ENCODE assay signal across 18 cellular contexts in genomic region chr1:94677087-94677486, GRCh38.
A peak's percentile ranks its signal among the peaks of the same experiment; 100 is the strongest.
DNase-seq lines count a peak whose midpoint lies in the region; ATAC-seq and TF ChIP-seq lines count a peak whose summit lies in the region.
"Had no signal": no experiment of that assay in that cellular context is flagged by ENCODE, and none has a peak within 500 bp of the region (broad histone marks: within the 10 kb centered on the region; RNA-seq: fewer than 3 reads in every experiment).

No MANE protein-coding gene starts in this region.

- no peaks in the 10 kb centered on the region for H3K36me3 ChIP-seq in IMR-90 (ENCODE audit: control insufficient read depth, insufficient read depth, low read length)
- H3K36me3 ChIP-seq in duodenal mucosa (ENCODE audit: control insufficient read depth in 1 of 2, insufficient read depth in 2 of 2, low read length in 2 of 2): no peaks in the 10 kb centered on the region
- H3K36me3 ChIP-seq in muscle layer of duodenum (ENCODE audit: control insufficient read depth in 1 of 2, insufficient read depth in 2 of 2, low read length in 2 of 2): no peaks in the 10 kb centered on the region
- H3K36me3 ChIP-seq in transverse colon: no peaks in the 10 kb centered on the region

- H3K79me1 ChIP-seq in IMR-90 (ENCODE audit: low read depth in 1 of 2, low read length in 2 of 2): 0 out of 4 replicates have a peak, but pooled peaks cover 0 to 7% of the 10 kb centered on the region in 2 experiments

- no peak overlapping the region for H3K9ac ChIP-seq in IMR-90 (ENCODE audit: low read depth, low read length)
- H3K9ac ChIP-seq in duodenal mucosa (ENCODE audit: low read depth in 1 of 2, low read length in 2 of 2): peak overlapping the region in 1 of 2 donors; percentile 20

- no peaks in the 10 kb centered on the region for H3K27me3 ChIP-seq in IMR-90 (ENCODE audit: control insufficient read depth, insufficient read depth, low read length)
- H3K27me3 ChIP-seq in duodenal mucosa (ENCODE audit: control insufficient read depth in 1 of 2, insufficient read depth in 2 of 2, low read length in 2 of 2): no peaks in the 10 kb centered on the region
- no peaks in the 10 kb centered on the region for H3K27me3 ChIP-seq in muscle layer of duodenum (ENCODE audit: low read depth, low read length)
- no peaks in the 10 kb centered on the region for H3K27me3 ChIP-seq in transverse colon

- H3K4me3 ChIP-seq in IMR-90 (ENCODE audit: insufficient read depth, low read depth, low read length) (no peak overlapping the region), duodenal mucosa (ENCODE audit: low read depth in 1 of 2, low read length in 2 of 2) (no peak overlapping the region), muscle layer of duodenum (ENCODE audit: low read depth in 1 of 2, low read length in 2 of 2) (no peak overlapping the region), transverse colon (no peak overlapping the region)

- peak overlapping the region; percentile 84; the same call in 2 of the 3 replicates for H2BK15ac ChIP-seq in IMR-90 (ENCODE audit: low read depth, low read length)

- ATAC-seq in IMR-90 (ENCODE audit: low read depth) (no peak), HG03354 (IDR thresholded peaks at IDR 0.05; ENCODE audit: poor library complexity, severe bottlenecking, unreplicated experiment) (no peak), HG03432 (IDR thresholded peaks at IDR 0.05; ENCODE audit: unreplicated experiment) (no peak)
- ATAC-seq: SK-N-SH treated with all-trans-retinoic acid at 6 μM for 48 hours had no signal

- H3K4me1 ChIP-seq in IMR-90 (ENCODE audit: control insufficient read depth, insufficient read depth, low read length): peaks cover 10% of the 10 kb centered on the region
- H3K4me1 ChIP-seq in duodenal mucosa (ENCODE audit: control insufficient read depth in 1 of 2, insufficient read depth in 2 of 2, low read length in 2 of 2): peaks cover 16 to 21% of the 10 kb centered on the region in 2 donors
- H3K4me1 ChIP-seq in muscle layer of duodenum (ENCODE audit: control insufficient read depth in 1 of 2, insufficient read depth in 2 of 2, low read length in 2 of 2): no peaks in the 10 kb centered on the region
- H3K4me1 ChIP-seq in transverse colon: peaks cover 0 to 25% (median 7%) of the 10 kb centered on the region in 4 donors

- no peak overlapping the region for H3K56ac ChIP-seq in IMR-90 (ENCODE audit: extremely low read depth, insufficient read depth, low read length)

- peak overlapping the region; percentile 57; the same call in 1 of the 2 replicates for H3K18ac ChIP-seq in IMR-90 (ENCODE audit: low read depth, low read length)

- H4K8ac ChIP-seq in IMR-90 (ENCODE audit: low read depth in 2 of 2, low read length in 2 of 2): peak overlapping the region in 1 of 2 experiments; percentile 38; a peak in 2 of 4 replicates

- peak overlapping the region; percentile 30; the same call in 1 of the 2 replicates for H3K14ac ChIP-seq in IMR-90 (replicated peaks; ENCODE audit: low read depth, low read length)

- no peak for TF ChIP-seq POLR2A in IMR-90 (IDR thresholded peaks at IDR 0.05; ENCODE audit: low read depth, low read length)
- no peak for TF ChIP-seq POLR2A in transverse colon (IDR thresholded peaks at IDR 0.05)

- H2AK5ac ChIP-seq in IMR-90 (ENCODE audit: low read depth, low read length): peak overlapping the region; percentile 93

- DNase-seq in IMR-90: no peak
- no peak for DNase-seq in transverse colon
- DNase-seq in D341Med (ENCODE audit: low spot score): no peak
- DNase-seq: DMS79 treated with DMSO at 0.1 percent for 48 hours; H9; HFFc6; MV-4-11; NCI-H1105 treated with DMSO at 0.1 percent for 48 hours; NCI-H226; NCI-H524; NCI-H774; NK-92 treated with Interleukin-12 subunit alpha and Interleukin-12 subunit beta, amount 100 ng/mL, for 24 hours; SIG-M5 had no signal

- no peak for TF ChIP-seq EP300 in transverse colon (IDR thresholded peaks at IDR 0.05; ENCODE audit: low read depth)

- TF ChIP-seq RAD21 in IMR-90 (IDR thresholded peaks at IDR 0.05; ENCODE audit: low read length): no peak

- H3K9me3 ChIP-seq in IMR-90 (ENCODE audit: control insufficient read depth, insufficient read depth, low read length) (no peaks in the 10 kb centered on the region), duodenal mucosa (ENCODE audit: control insufficient read depth in 1 of 2, low read length in 2 of 2) (no peaks in the 10 kb centered on the region), muscle layer of duodenum (ENCODE audit: control insufficient read depth in 1 of 2, low read length in 2 of 2) (no peaks in the 10 kb centered on the region), transverse colon (no peaks in the 10 kb centered on the region)

- TF ChIP-seq CTCF in IMR-90 (conservative IDR thresholded peaks at IDR 0.05; ENCODE audit: low read depth, low read length): no peak
- no peak for TF ChIP-seq CTCF in transverse colon (IDR thresholded peaks at IDR 0.05)

- CTCF ChIA-PET in IMR-90 (lab: Yijun Ruan, JAX): no interaction called here

- peak overlapping the region; percentile 99 for H2BK120ac ChIP-seq in IMR-90 (ENCODE audit: low read depth, low read length)

- H4K5ac ChIP-seq in IMR-90 (ENCODE audit: low read depth, low read length): peak overlapping the region; percentile 66; the same call in 1 of the 2 replicates

- no peak overlapping the region for H2AFZ ChIP-seq in IMR-90 (replicated peaks; ENCODE audit: low read length, poor library complexity)

- H3K4ac ChIP-seq in IMR-90 (ENCODE audit: low read depth, low read length): peak overlapping the region; percentile 98

- in situ Hi-C loops in IMR-90 (cut with MboI; ENCODE audit: low sequenced_read_pairs) (no loop called here), transverse colon (cut with MboI; ENCODE audit: low pct_ligation_motif_present in 1 of 4, low pct_unique_long_range_greater_than_20kb in 1 of 4, low sequenced_read_pairs in 3 of 4) (no loop called here)

- no peak overlapping the region for H3K4me2 ChIP-seq in IMR-90 (ENCODE audit: low read depth, low read length)

- POLR2A ChIA-PET in IMR-90 (lab: Charles Lee; ENCODE audit: unreplicated experiment): no interaction called here

- no peak overlapping the region for H3K23ac ChIP-seq in IMR-90 (ENCODE audit: low read depth, low read length)

- peak overlapping the region; percentile 44 for H2BK5ac ChIP-seq in IMR-90 (ENCODE audit: low read depth, low read length, poor library complexity, severe bottlenecking)

- H3K9me1 ChIP-seq in IMR-90 (ENCODE audit: insufficient read depth, low read length): peaks cover 17% of the 10 kb centered on the region

- peak overlapping the region; percentile 72 for H2BK20ac ChIP-seq in IMR-90 (ENCODE audit: low read depth, low read length)

- no TSS peak for BruUV-seq in IMR-90 (replicated peaks; lab: Mats Ljungman, UMichigan)

- dilution Hi-C loops in IMR-90 (cut with HindIII; ENCODE audit: low sequenced_read_pairs, unreplicated experiment): no loop called here

- no peak overlapping the region for H2AK9ac ChIP-seq in IMR-90 (replicated peaks; ENCODE audit: low read depth, low read length, poor library complexity)

- no peaks in the 10 kb centered on the region for H4K20me1 ChIP-seq in IMR-90 (ENCODE audit: insufficient read depth, low read length)

- WGBS in IMR-90 (ENCODE audit: extremely low coverage in 2 of 2, insufficient read length in 1 of 2), 2 experiments: no CpG with 5 or more reads among the region's 5 CpGs
- WGBS in transverse colon (ENCODE audit: low coverage in 1 of 2), 2 donors: 47 to 52% methylated on average over 3 to 5 of the region's 5 CpGs

- intact Hi-C loops in IMR-90 (cut with micrococcal nuclease): loop anchor here (5.0 kb wide), 1 partner anchor 135 kb away; the partner anchor contains the start of gene F3
- intact Hi-C loops in transverse colon (cut with DNase I; ENCODE audit: low total_unique reads): no loop called here

- H3K27ac ChIP-seq in IMR-90 (ENCODE audit: insufficient read depth, low read length) (no peak overlapping the region), duodenal mucosa (ENCODE audit: low read depth, low read length) (peak overlapping the region; percentile 34), muscle layer of duodenum (ENCODE audit: low read length) (peak overlapping the region; percentile 0), transverse colon (peak overlapping the region; percentile 61 to 70 (median 68))

- peak overlapping the region; percentile 98 for H4K91ac ChIP-seq in IMR-90 (ENCODE audit: insufficient read depth, low read depth, low read length)

TF ChIP-seq in IMR-90, 13 proteins besides CTCF, POLR2A, EP300 and RAD21:
- TF ChIP-seq MAFK (IDR thresholded peaks at IDR 0.05; ENCODE audit: low read depth, low read length) (peak; percentile 66; the same call in 1 of the 2 replicates), ELK1 (IDR thresholded peaks at IDR 0.05; ENCODE audit: borderline replicate concordance, low read depth, low read length) (no peak)
